Comparison of ENCODE assay signal across 9 cellular contexts in the genomic region with DNA sequence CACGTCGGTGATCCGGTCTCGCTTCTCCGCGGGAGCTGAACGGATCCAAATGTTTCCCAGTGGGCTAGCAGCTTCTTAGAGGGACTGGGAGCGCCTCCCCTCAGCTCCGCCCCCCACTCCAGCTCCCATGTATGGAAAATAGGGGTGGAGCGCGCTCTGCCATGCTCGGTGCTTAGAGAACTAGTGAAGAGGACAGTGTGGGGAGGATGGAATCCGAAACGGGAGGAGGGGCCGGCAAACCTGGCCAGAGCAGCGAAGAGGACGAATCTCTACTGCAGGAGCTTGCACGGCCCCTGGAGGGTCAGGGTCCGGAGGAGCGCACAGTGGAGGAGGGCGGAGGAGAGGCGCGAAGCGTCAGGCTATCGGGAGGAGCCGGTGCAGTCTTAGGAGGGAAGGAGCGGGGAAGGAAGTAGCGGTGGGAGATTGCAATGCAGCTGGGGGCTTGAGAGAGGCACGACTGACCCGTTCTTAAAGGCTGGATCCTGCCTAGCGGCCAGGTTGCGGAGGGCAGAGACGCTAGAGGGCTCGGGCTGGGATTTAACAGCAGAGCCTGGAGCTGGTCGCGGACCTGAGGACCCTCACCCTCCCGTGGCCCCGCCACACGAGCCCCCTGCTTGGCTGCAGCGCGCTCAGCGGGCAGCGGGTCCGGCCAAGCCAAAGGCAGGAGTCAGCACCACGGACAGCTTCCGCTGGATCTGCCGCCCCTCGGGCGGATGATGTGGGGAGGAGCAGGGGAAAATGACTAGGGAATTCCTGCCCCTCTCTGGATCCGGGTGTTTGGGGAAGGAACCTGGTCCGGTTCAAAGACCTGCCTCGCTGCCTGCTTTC. TPM values are rescaled to one million over a fixed set of nuclear protein-coding genes. Genes with fewer than 3 reads are reported as not detected.
A peak's percentile ranks its signal among the peaks of the same experiment; 100 is the strongest.
DNase-seq lines count a peak whose midpoint lies in the region; ATAC-seq, FAIRE-seq and TF ChIP-seq lines count a peak whose summit lies in the region.
"Had no signal": no experiment of that assay in that cellular context is flagged by ENCODE, and none has a peak within 500 bp of the region (broad histone marks: within the 10 kb centered on the region; RNA-seq: fewer than 3 reads in every experiment).

A gene (minus strand): TSS at position 51 of the 828 bp plus-strand sequence. CDS start 404 bp downstream, outside the sequence.

- H2BK15ac ChIP-seq in mesendoderm (replicated peaks; ENCODE audit: low read depth) = no peak within 1 kb of the TSS

- H3K4ac ChIP-seq in mesendoderm (ENCODE audit: low read depth, low read length) = no peak within 1 kb of the TSS

- H4K8ac ChIP-seq in mesendoderm (ENCODE audit: low read depth, low read length) = no peak within 1 kb of the TSS

- H2AK5ac ChIP-seq in mesendoderm (ENCODE audit: low read length) = no peak within 1 kb of the TSS

- no peak for TF ChIP-seq POLR2A in body of pancreas (IDR thresholded peaks at IDR 0.05)

- no peaks in the 10 kb centered on the region for H3K79me1 ChIP-seq in mesendoderm (ENCODE audit: low read length)

- no peak within 1 kb of the TSS for H3K4me3 ChIP-seq in body of pancreas
- no peak within 1 kb of the TSS for H3K4me3 ChIP-seq in mesendoderm (ENCODE audit: low read length)
- no peak within 1 kb of the TSS for H3K4me3 ChIP-seq in small intestine (ENCODE audit: low read depth in 1 of 2, low read length in 2 of 2)

- 5% methylated on average over 37 to 52 of the region's 52 CpGs for WGBS in body of pancreas, 2 donors
- WGBS in mesendoderm (ENCODE audit: extremely low coverage, insufficient coverage, low lambda C conversion rate) = no CpG with 5 or more reads among the region's 52 CpGs
- WGBS in small intestine, 3 donors = 8 to 30% (median 24%) methylated on average over 50 to 52 of the region's 52 CpGs

- no peak within 1 kb of the TSS for H4K5ac ChIP-seq in mesendoderm (ENCODE audit: low read length)

- intact Hi-C loops in body of pancreas (cut with DNase I) = no loop called here

- peaks cover 0 to 18% of the 10 kb centered on the region in 2 donors for H3K27me3 ChIP-seq in body of pancreas
- peaks cover 7% of the 10 kb centered on the region for H3K27me3 ChIP-seq in mesendoderm (ENCODE audit: insufficient read depth, low read length, poor library complexity)
- H3K27me3 ChIP-seq in small intestine (ENCODE audit: control insufficient read depth in 2 of 2, insufficient read depth in 2 of 2, low read length in 2 of 2) = peaks cover 0 to 31% of the 10 kb centered on the region in 2 donors

- TF ChIP-seq CTCF in body of pancreas (IDR thresholded peaks at IDR 0.05) = no peak

- no peak within 1 kb of the TSS for H3K18ac ChIP-seq in mesendoderm (ENCODE audit: low read length)

- H3K79me2 ChIP-seq in mesendoderm (ENCODE audit: control insufficient read depth, insufficient read depth, low read length) = no peaks in the 10 kb centered on the region

- FAIRE-seq in HTR-8/SVneo (lab: Jason Lieb, UNC) = no peak
- no peak for FAIRE-seq in small intestine (lab: Jason Lieb, UNC)
- FAIRE-seq: keratinocyte had no signal

- H3K36me3 ChIP-seq in body of pancreas (replicated peaks in 1 of 2; ENCODE audit: insufficient read depth in 1 of 2, low read depth in 2 of 2) (no peaks in the 10 kb centered on the region), mesendoderm (ENCODE audit: control insufficient read depth, insufficient read depth, low read length) (no peaks in the 10 kb centered on the region), small intestine (ENCODE audit: control insufficient read depth in 2 of 2, insufficient read depth in 2 of 2, low read length in 2 of 2) (no peaks in the 10 kb centered on the region)

- no peak within 1 kb of the TSS for H3K56ac ChIP-seq in mesendoderm (ENCODE audit: low read length)

- H3K4me1 ChIP-seq in body of pancreas = peaks cover 56% of the 10 kb centered on the region
- no peaks in the 10 kb centered on the region for H3K4me1 ChIP-seq in mesendoderm (ENCODE audit: control insufficient read depth, low read depth, low read length)
- H3K4me1 ChIP-seq in small intestine (ENCODE audit: control insufficient read depth in 2 of 2, insufficient read depth in 1 of 2, low read depth in 1 of 2, low read length in 1 of 2) = no peaks in the 10 kb centered on the region

- no peak within 1 kb of the TSS for H2BK5ac ChIP-seq in mesendoderm (ENCODE audit: low read length)

- no peak within 1 kb of the TSS for H3K9ac ChIP-seq in mesendoderm (ENCODE audit: low read length)

- peak within 1 kb of the TSS; percentile 56 for H3K4me2 ChIP-seq in mesendoderm (ENCODE audit: low read length)

- no peak for ATAC-seq in body of pancreas
- no peak for ATAC-seq in HG02571 (IDR thresholded peaks at IDR 0.05; ENCODE audit: unreplicated experiment)

- H3K27ac ChIP-seq in body of pancreas = no peak within 1 kb of the TSS
- H3K27ac ChIP-seq in mesendoderm (ENCODE audit: low read depth, low read length) = no peak within 1 kb of the TSS
- no peak within 1 kb of the TSS for H3K27ac ChIP-seq in small intestine (ENCODE audit: low read depth in 1 of 2, low read length in 1 of 2)

- H3K9me3 ChIP-seq in body of pancreas (no peaks in the 10 kb centered on the region), small intestine (ENCODE audit: control insufficient read depth, low read depth) (no peaks in the 10 kb centered on the region)

- H3K23ac ChIP-seq in mesendoderm (ENCODE audit: low read length) = no peak within 1 kb of the TSS

- H2BK120ac ChIP-seq in mesendoderm (ENCODE audit: low read depth, low read length) = no peak within 1 kb of the TSS

- DNase-seq in COLO668 (lab: John Stamatoyannopoulos, UW; ENCODE audit: unreplicated experiment) (peak; percentile 13), HTR-8/SVneo (ENCODE audit: insufficient read length, low spot score) (peak; percentile 27), body of pancreas (peak; percentile 31 to 61 (median 53)), mesendoderm (peak; percentile 86), small intestine (no peak), EL (no peak)
- DNase-seq in activated CD8-positive, alpha-beta memory T cell treated with anti-CD3 and anti-CD28 coated beads for 24 hours = no peak

RNA-seq across cellular contexts. Expression of the gene that starts here (rescaled TPM):
- not detected for total RNA-seq in body of pancreas
- polyA plus RNA-seq in mesendoderm (2013, experiment 1 of 2) = not detected
- not detected for polyA plus RNA-seq in mesendoderm (2013, experiment 2 of 2)
- polyA plus RNA-seq in small intestine = under 1 TPM in 1 of 3 donors, not detected in 2; 0.03 TPM
- polyA plus RNA-seq: keratinocyte had no signal

Comparison
In these comparisons a context has a peak if more than half of its experiments do, and no peak if none do; other contexts are left out.
1. Peak in DNase-seq in body of pancreas; RNA of the gene not detected or under 1 TPM.
2. DNase-seq: peak in COLO668 (single experiment), HTR-8/SVneo (single experiment) and mesendoderm (single experiment); none in small intestine (single experiment), EL (single experiment) and activated CD8-positive, alpha-beta memory T cell treated with anti-CD3 and anti-CD28 coated beads for 24 hours (single experiment).